In the genomic region with DNA sequence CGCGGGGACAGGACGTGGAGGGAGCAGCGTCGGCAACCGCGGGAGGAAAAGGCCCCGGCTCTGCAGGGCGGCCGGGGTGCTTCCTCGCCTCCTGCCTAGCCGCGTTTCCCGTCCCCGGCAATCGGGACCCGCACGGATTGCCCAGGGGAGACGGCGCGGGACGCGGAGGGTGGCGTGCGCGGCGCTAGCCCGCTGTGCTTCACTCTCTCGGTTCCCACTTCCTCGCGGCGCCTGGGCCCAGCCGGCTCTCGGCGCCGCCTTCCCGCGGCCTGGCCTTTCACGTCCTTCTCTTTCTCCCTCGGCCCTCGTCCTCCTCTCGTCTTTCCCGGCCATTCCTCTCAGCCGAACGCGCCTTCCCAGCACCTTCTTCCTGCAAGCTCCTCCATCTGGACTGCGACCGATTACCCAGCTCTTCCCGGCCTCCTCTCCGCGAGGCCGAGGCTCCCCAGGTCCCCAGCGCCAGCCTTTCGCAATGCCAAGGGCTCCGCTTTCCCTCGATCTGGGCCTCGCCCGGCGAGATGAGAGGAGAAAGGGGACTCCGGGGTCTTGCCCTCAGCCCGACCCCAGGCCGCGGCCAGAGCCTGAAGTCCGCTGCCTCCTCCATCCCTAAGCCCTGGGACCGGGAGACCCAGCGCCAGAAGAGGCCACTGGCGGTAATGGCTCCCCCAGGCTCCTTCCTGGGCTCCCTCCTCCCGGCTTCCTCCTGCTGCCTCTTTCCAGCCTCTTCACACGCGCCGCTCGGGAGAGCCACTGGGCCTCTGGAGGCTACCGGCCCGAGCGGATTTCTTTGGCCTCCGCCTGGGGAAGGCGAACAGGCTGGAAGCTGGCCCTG, we compare ENCODE assay signal across 7 cellular contexts. TPM values are rescaled to one million over a fixed set of nuclear protein-coding genes. Genes with fewer than 3 reads are reported as not detected.
DNase-seq lines count a peak whose midpoint lies in the region; ATAC-seq and TF ChIP-seq lines count a peak whose summit lies in the region.

No MANE protein-coding gene starts in this region.

- no peaks in the 10 kb centered on the region for H3K4me1 ChIP-seq in mesendoderm (ENCODE audit: control insufficient read depth, low read depth, low read length)

- TF ChIP-seq CTCF in GM10266 (IDR thresholded peaks at IDR 0.05; ENCODE audit: control insufficient read depth, insufficient read depth, low read depth, missing control alignments) = no peak
- no peak for TF ChIP-seq CTCF in RWPE1 (conservative IDR thresholded peaks at IDR 0.05; ENCODE audit: low read depth)

- CTCF ChIA-PET in RWPE1 (lab: Yijun Ruan, JAX) = no interaction called here

- no peaks in the 10 kb centered on the region for H3K79me1 ChIP-seq in mesendoderm (ENCODE audit: low read length)

- peaks cover 76% of the 10 kb centered on the region for H3K27me3 ChIP-seq in mesendoderm (ENCODE audit: insufficient read depth, low read length, poor library complexity)

- H3K4me2 ChIP-seq in mesendoderm (ENCODE audit: low read length) = peak overlapping the region; percentile 79

- no peak overlapping the region for H2BK5ac ChIP-seq in mesendoderm (ENCODE audit: low read length)

- no peak for ATAC-seq in HG03571 (IDR thresholded peaks at IDR 0.05; ENCODE audit: unreplicated experiment)

- no peak overlapping the region for H3K18ac ChIP-seq in mesendoderm (ENCODE audit: low read length)

- H3K27ac ChIP-seq in mesendoderm (ENCODE audit: low read depth, low read length) = no peak overlapping the region
- H3K27ac ChIP-seq in RWPE1 = no peak overlapping the region

- H3K4ac ChIP-seq in mesendoderm (ENCODE audit: low read depth, low read length) = no peak overlapping the region

- peak overlapping the region; percentile 41 for H3K4me3 ChIP-seq in mesendoderm (ENCODE audit: low read length)

- H3K36me3 ChIP-seq in mesendoderm (ENCODE audit: control insufficient read depth, insufficient read depth, low read length) = no peaks in the 10 kb centered on the region

- no peaks in the 10 kb centered on the region for H3K79me2 ChIP-seq in mesendoderm (ENCODE audit: control insufficient read depth, insufficient read depth, low read length)

- H2BK15ac ChIP-seq in mesendoderm (replicated peaks; ENCODE audit: low read depth) = no peak overlapping the region

- DNase-seq in GM10266 (ENCODE audit: extremely low spot score) = peak; percentile 11
- peak; percentile 40 for DNase-seq in NCI-H2171 (lab: John Stamatoyannopoulos, UW)
- DNase-seq in dermis blood vessel endothelial cell = peak; percentile 40
- peak; percentile 77 for DNase-seq in mesendoderm
- DNase-seq in RWPE1 (ENCODE audit: low spot score) = no peak
- DNase-seq in A172 (ENCODE audit: low spot score) = no peak

- H3K9ac ChIP-seq in mesendoderm (ENCODE audit: low read length) = peak overlapping the region; percentile 70

- H3K23ac ChIP-seq in mesendoderm (ENCODE audit: low read length) = peak overlapping the region; percentile 91

- peak overlapping the region; percentile 92 for H3K56ac ChIP-seq in mesendoderm (ENCODE audit: low read length)

- H4K8ac ChIP-seq in mesendoderm (ENCODE audit: low read depth, low read length) = no peak overlapping the region

- no CpG with 5 or more reads among the region's 77 CpGs for WGBS in mesendoderm (ENCODE audit: extremely low coverage, insufficient coverage, low lambda C conversion rate)

- H2BK120ac ChIP-seq in mesendoderm (ENCODE audit: low read depth, low read length) = no peak overlapping the region

- H4K5ac ChIP-seq in mesendoderm (ENCODE audit: low read length) = no peak overlapping the region

- H2AK5ac ChIP-seq in mesendoderm (ENCODE audit: low read length) = no peak overlapping the region

- POLR2A ChIA-PET in RWPE1 (lab: Yijun Ruan, JAX; ENCODE audit: low non-redundant PET) = no interaction called here

RNA-seq across cellular contexts. Expression of a gene that starts 1.1 kb away (rescaled TPM):
- total RNA-seq in dermis blood vessel endothelial cell = 0.17 TPM in 1 of 2 replicates, not detected in the other
- 0.04 TPM for polyA plus RNA-seq in mesendoderm (2013, experiment 1 of 2)
- 0.03 TPM for polyA plus RNA-seq in mesendoderm (2013, experiment 2 of 2)
- total RNA-seq in A172 (2014; rRNA removed; shearing (Covaris generic)) = 3.3 and 5.0 TPM in 2 replicates

RNA-seq across cellular contexts. Expression of a gene that starts 34.2 kb away (rescaled TPM):
- not detected in 2 replicates for total RNA-seq in dermis blood vessel endothelial cell
- polyA plus RNA-seq in mesendoderm (2013, experiment 1 of 2) = not detected
- polyA plus RNA-seq in mesendoderm (2013, experiment 2 of 2) = not detected
- 0.93 TPM in 1 of 2 replicates, not detected in the other for total RNA-seq in A172 (2014; rRNA removed; shearing (Covaris generic))

Comparison
In these comparisons a context has a peak if more than half of its experiments do, and no peak if none do; other contexts are left out.
1. DNase-seq: peak in GM10266 (single experiment), NCI-H2171 (single experiment), dermis blood vessel endothelial cell (single experiment) and mesendoderm (single experiment); none in RWPE1 (single experiment) and A172 (single experiment).